Comparison of ENCODE assay signal across 8 cellular contexts in genomic region chr19:19138110-19138981, GRCh38. TPM values are rescaled to one million over a fixed set of nuclear protein-coding genes. Genes with fewer than 3 reads are reported as not detected.
DNase-seq lines count a peak whose midpoint lies in the region; ATAC-seq and TF ChIP-seq lines count a peak whose summit lies in the region.

TMEM161A (minus strand) TSS chr19:19138478; CDS start chr19:19138428, 50 bp downstream.

- H3K9me3 ChIP-seq in KOPT-K1 (ENCODE audit: insufficient read depth, low read length, poor library complexity, severe bottlenecking) = no peaks in the 10 kb centered on the region
- no peaks in the 10 kb centered on the region for H3K9me3 ChIP-seq in Peyer's patch
- no peaks in the 10 kb centered on the region for H3K9me3 ChIP-seq in esophagus muscularis mucosa
- H3K9me3 ChIP-seq in muscle layer of duodenum (ENCODE audit: control insufficient read depth in 1 of 2, low read length in 2 of 2) = no peaks in the 10 kb centered on the region

- peak within 1 kb of the TSS; percentile 67 for H3K27ac ChIP-seq in KOPT-K1 (ENCODE audit: low read depth, low read length, poor library complexity, severe bottlenecking)
- peak within 1 kb of the TSS in 3 of 4 donors; percentile 70 to 79 (median 70) for H3K27ac ChIP-seq in Peyer's patch
- H3K27ac ChIP-seq in esophagus muscularis mucosa (replicated peaks in 1 of 4) = peak within 1 kb of the TSS; percentile 46 to 82 (median 80)
- peak within 1 kb of the TSS; percentile 87 for H3K27ac ChIP-seq in muscle layer of duodenum (ENCODE audit: low read length)

- ATAC-seq in GM21786 (IDR thresholded peaks at IDR 0.05; ENCODE audit: unreplicated experiment) = peak; percentile 96
- peak; percentile 100 for ATAC-seq in activated T-cell treated with anti-CD3 and anti-CD28 coated beads, Interleukin-2, amount 50 U/mL, for 4 hours

- TF ChIP-seq EP300 in esophagus muscularis mucosa (IDR thresholded peaks at IDR 0.05) = no peak

- H3K4me1 Mint-ChIP-seq in activated T-cell treated with anti-CD3 and anti-CD28 coated beads, Interleukin-2, amount 50 U/mL, for 4 hours (ENCODE audit: low read depth) = peaks cover 25% of the 10 kb centered on the region

- H3K4me3 Mint-ChIP-seq in activated T-cell treated with anti-CD3 and anti-CD28 coated beads, Interleukin-2, amount 50 U/mL, for 4 hours = peak within 1 kb of the TSS; percentile 90

- H3K4me1 ChIP-seq in Peyer's patch (peaks cover 0 to 11% (median 2%) of the 10 kb centered on the region in 4 donors), esophagus muscularis mucosa (peaks cover 8 to 27% (median 17%) of the 10 kb centered on the region in 4 donors), muscle layer of duodenum (ENCODE audit: control insufficient read depth in 1 of 2, insufficient read depth in 2 of 2, low read length in 2 of 2) (peaks cover 0 to 10% of the 10 kb centered on the region in 2 donors)

- intact Hi-C loops in esophagus muscularis mucosa (cut with DNase I) = loop anchor here (5.0 kb wide), 1 partner anchor 86 kb away; no protein-coding TSS in a partner anchor

- WGBS in esophagus muscularis mucosa = 5% methylated on average over 19 of the region's 42 CpGs

- no peaks in the 10 kb centered on the region for H3K27me3 ChIP-seq in Peyer's patch
- no peaks in the 10 kb centered on the region for H3K27me3 ChIP-seq in esophagus muscularis mucosa
- H3K27me3 ChIP-seq in muscle layer of duodenum (ENCODE audit: low read depth, low read length) = no peaks in the 10 kb centered on the region

- H3K36me3 ChIP-seq in KOPT-K1 (ENCODE audit: insufficient read depth, low read length) = no peaks in the 10 kb centered on the region
- H3K36me3 ChIP-seq in Peyer's patch = no peaks in the 10 kb centered on the region
- no peaks in the 10 kb centered on the region for H3K36me3 ChIP-seq in esophagus muscularis mucosa
- no peaks in the 10 kb centered on the region for H3K36me3 ChIP-seq in muscle layer of duodenum (ENCODE audit: control insufficient read depth in 1 of 2, insufficient read depth in 2 of 2, low read length in 2 of 2)

- no peaks in the 10 kb centered on the region for H3K36me3 Mint-ChIP-seq in activated T-cell treated with anti-CD3 and anti-CD28 coated beads, Interleukin-2, amount 50 U/mL, for 4 hours (ENCODE audit: insufficient read depth)

- peak in 1 of 2 donors; percentile 52 for TF ChIP-seq POLR2A in Peyer's patch (IDR thresholded peaks at IDR 0.05)
- TF ChIP-seq POLR2A in esophagus muscularis mucosa (IDR thresholded peaks at IDR 0.05; ENCODE audit: low read depth) = peak; percentile 26

- DNase-seq in DMS79 treated with DMSO at 0.1 percent for 48 hours (lab: John Stamatoyannopoulos, UW) (peak; percentile 94), Peyer's patch (peak; percentile 95 to 99 (median 97)), esophagus muscularis mucosa (ENCODE audit: extremely low spot score) (peak; percentile 99)
- DNase-seq in activated T-cell treated with anti-CD3 and anti-CD28 coated beads, Interleukin-2, amount 50 U/mL, for 4 hours = peak; percentile 91
- peak; percentile 91 for DNase-seq in stimulated activated CD8-positive, alpha-beta memory T cell treated with anti-CD3 and anti-CD28 coated beads, Interleukin-7, amount 100 ng/mL, for 24 hours (ENCODE audit: low read depth)

- TF ChIP-seq CTCF in Peyer's patch (IDR thresholded peaks at IDR 0.05) = no peak
- TF ChIP-seq CTCF in esophagus muscularis mucosa (IDR thresholded peaks at IDR 0.05) = no peak

- no peaks in the 10 kb centered on the region for H3K9me3 Mint-ChIP-seq in activated T-cell treated with anti-CD3 and anti-CD28 coated beads, Interleukin-2, amount 50 U/mL, for 4 hours

- H3K4me3 ChIP-seq in Peyer's patch (peak within 1 kb of the TSS; percentile 59 to 76 (median 68)), esophagus muscularis mucosa (peak within 1 kb of the TSS; percentile 65 to 84 (median 82)), muscle layer of duodenum (ENCODE audit: low read depth in 1 of 2, low read length in 2 of 2) (peak within 1 kb of the TSS; percentile 84 to 89)

- H3K27me3 Mint-ChIP-seq in activated T-cell treated with anti-CD3 and anti-CD28 coated beads, Interleukin-2, amount 50 U/mL, for 4 hours (ENCODE audit: low read depth) = no peaks in the 10 kb centered on the region

RNA-seq across cellular contexts. Expression of gene TMEM161A, which starts in this region (rescaled TPM):
- total RNA-seq in Peyer's patch (10 to 100 TPM; 15.9 to 26.4 (median 18.7) TPM), esophagus muscularis mucosa (10 to 100 TPM; 12.0 to 26.8 (median 16.9) TPM)
- 10 to 100 TPM; 42.3 to 43.2 (median 43.1) TPM for total RNA-seq in activated T-cell treated with anti-CD3 and anti-CD28 coated beads, Interleukin-2, amount 50 U/mL, for 4 hours

Comparison
In these comparisons a context has a peak if more than half of its experiments do, and no peak if none do; other contexts are left out.
1. Peak in every context shown above with its lines: DNase-seq, ATAC-seq, H3K4me3 ChIP-seq and H3K27ac ChIP-seq.